31 cellular contexts compared by ENCODE assay signal in the genomic region with DNA sequence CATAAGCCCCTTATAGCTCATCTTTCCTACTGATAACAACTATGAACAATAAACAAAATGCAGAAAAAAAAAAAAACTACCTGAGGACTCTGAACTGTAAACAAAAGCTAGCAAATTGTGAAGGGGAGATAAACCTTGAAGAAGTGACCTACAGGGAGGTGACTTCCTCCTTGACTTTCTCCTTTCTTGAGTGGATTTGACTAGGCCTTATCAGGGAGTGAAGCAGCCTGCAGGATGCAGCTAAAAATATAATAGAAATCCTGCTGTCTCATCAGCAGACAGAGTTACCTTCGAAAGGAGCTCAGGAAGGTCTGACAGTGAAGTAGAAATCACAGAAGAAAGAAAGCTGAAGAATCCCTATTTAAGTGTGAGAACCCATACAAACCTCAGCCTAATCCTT.
"Had no signal": no experiment of that assay in that cellular context is flagged by ENCODE, and none has a peak within 500 bp of the region (broad histone marks: within the 10 kb centered on the region; RNA-seq: fewer than 3 reads in every experiment).

No MANE protein-coding gene starts in this region.

- H3K27ac ChIP-seq: brain microvascular endothelial cell, KMS-11 had no signal

- H3K36me3 ChIP-seq: brain microvascular endothelial cell had no signal

- H3K4me2 ChIP-seq: KMS-11 had no signal

- H3K27me3 Mint-ChIP-seq: activated B cell treated with CpG ODN at 0.5 μM for 24 hours; activated CD4-positive, alpha-beta memory T cell treated with anti-CD3 and anti-CD28 coated beads for 36 hours; activated naive CD8-positive, alpha-beta T cell treated with anti-CD3 and anti-CD28 coated beads for 36 hours; central memory CD8-positive, alpha-beta T cell had no signal

- H3K4me1 Mint-ChIP-seq: activated B cell treated with CpG ODN at 0.5 μM for 24 hours; activated naive CD8-positive, alpha-beta T cell treated with anti-CD3 and anti-CD28 coated beads for 36 hours; central memory CD8-positive, alpha-beta T cell had no signal

- H3K27ac Mint-ChIP-seq: activated B cell treated with CpG ODN at 0.5 μM for 24 hours; activated CD4-positive, alpha-beta memory T cell treated with anti-CD3 and anti-CD28 coated beads for 36 hours; activated naive CD8-positive, alpha-beta T cell treated with anti-CD3 and anti-CD28 coated beads for 36 hours had no signal

- H3K36me3 Mint-ChIP-seq: activated CD4-positive, alpha-beta memory T cell treated with anti-CD3 and anti-CD28 coated beads for 36 hours; activated naive CD8-positive, alpha-beta T cell treated with anti-CD3 and anti-CD28 coated beads for 36 hours had no signal

- H3K27me3 ChIP-seq: brain microvascular endothelial cell had no signal

- H3K4me3 Mint-ChIP-seq: activated B cell treated with CpG ODN at 0.5 μM for 24 hours; activated CD4-positive, alpha-beta memory T cell treated with anti-CD3 and anti-CD28 coated beads for 36 hours; activated naive CD8-positive, alpha-beta T cell treated with anti-CD3 and anti-CD28 coated beads for 36 hours; central memory CD8-positive, alpha-beta T cell had no signal

- DNase-seq: activated B cell treated with CpG ODN at 0.5 μM for 24 hours; activated CD4-positive, alpha-beta memory T cell treated with anti-CD3 and anti-CD28 coated beads for 36 hours; activated CD4-positive, alpha-beta T cell treated with anti-CD3 and anti-CD28 coated beads for 4 hours; activated CD4-positive, alpha-beta T cell treated with anti-CD3 and anti-CD28 coated beads, Interleukin-2, amount 50 U/mL, for 1 hour; activated CD4-positive, CD25-positive, alpha-beta regulatory T cell treated with anti-CD3 and anti-CD28 coated beads, Interleukin-2, amount 50 U/mL, for 72 hours; activated CD8-positive, alpha-beta memory T cell treated with anti-CD3 and anti-CD28 coated beads, Interleukin-2, amount 50 U/mL, for 48 hours; activated effector memory CD4-positive, alpha-beta T cell treated with Interleukin-2 at 50 U/mL for 16 hours; activated naive CD4-positive, alpha-beta T cell; activated naive CD4-positive, alpha-beta T cell treated with anti-CD3 and anti-CD28 coated beads, Interleukin-2, amount 50 U/mL, for 16 hours; activated naive CD8-positive, alpha-beta T cell treated with anti-CD3 and anti-CD28 coated beads for 36 hours; activated T-cell treated with anti-CD3 and anti-CD28 coated beads, Interleukin-2, amount 50 U/mL, for 48 hours; amniotic stem cell; aorta; brain microvascular endothelial cell; MM.1S; MV-4-11; NCI-H1092; NCI-H1436 treated with DMSO at 0.1 percent for 48 hours; NCI-H1694 treated with DMSO at 0.1 percent for 48 hours; NCI-H2029; NCI-H345; NCI-H524 treated with DMSO at 0.1 percent for 48 hours; NK-92 treated with Interleukin-12 subunit alpha and Interleukin-12 subunit beta, amount 100 ng/mL, for 24 hours; OCI-M1; Right ventricle myocardium superior; SW 1271; T-helper 1 cell; T-helper 2 cell; T1000 had no signal

- H3K9ac ChIP-seq: KMS-11 had no signal
